8 cellular contexts compared by ENCODE assay signal in the genomic region with DNA sequence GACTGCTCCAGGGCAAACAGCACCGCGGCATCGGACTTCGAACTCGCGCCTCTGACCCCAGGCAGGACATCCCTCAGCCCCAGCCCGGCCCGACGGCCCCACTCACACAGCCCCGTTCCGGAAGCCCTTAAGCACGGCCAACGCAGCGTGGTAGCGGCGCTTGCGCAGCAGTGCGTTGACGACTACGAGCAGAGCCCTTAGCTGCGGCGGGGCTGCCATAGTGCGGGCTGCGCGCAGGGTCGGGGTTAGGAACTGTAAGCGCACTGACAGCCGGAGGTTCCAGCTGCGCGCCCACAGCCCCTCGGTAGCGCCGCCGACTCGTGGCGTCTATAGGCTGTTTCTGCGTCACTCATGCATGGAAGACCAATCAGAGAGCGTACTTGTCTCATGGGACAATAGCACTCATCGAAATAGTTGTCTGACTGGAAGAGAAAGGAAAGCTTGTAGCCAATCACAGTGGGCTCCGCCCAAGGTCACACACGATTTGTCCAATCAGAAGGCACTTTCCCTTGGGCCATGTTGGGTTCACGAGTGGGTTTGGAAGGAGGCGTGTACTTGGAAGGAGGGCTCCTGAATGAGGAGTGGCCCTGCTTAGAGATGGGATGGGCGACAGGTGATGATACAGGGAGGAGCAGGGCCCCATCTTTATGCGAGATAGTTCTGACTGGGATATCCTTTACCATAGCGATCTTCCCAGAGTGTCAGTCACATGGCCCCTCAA.
DNase-seq lines count a peak whose midpoint lies in the region; ATAC-seq lines count a peak whose summit lies in the region.

A gene with protein sequence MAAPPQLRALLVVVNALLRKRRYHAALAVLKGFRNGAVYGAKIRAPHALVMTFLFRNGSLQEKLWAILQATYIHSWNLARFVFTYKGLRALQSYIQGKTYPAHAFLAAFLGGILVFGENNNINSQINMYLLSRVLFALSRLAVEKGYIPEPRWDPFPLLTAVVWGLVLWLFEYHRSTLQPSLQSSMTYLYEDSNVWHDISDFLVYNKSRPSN (minus strand): TSS at position 322 of the 721 bp plus-strand sequence. CDS start 103 bp downstream, at position 219.

- in situ Hi-C loops in ACHN (cut with HindIII; ENCODE audit: low pct_ligation_motif_present, low pct_unique_long_range_greater_than_20kb, low sequenced_read_pairs): no loop called here

- peak; percentile 94 for ATAC-seq in GM18873 (IDR thresholded peaks at IDR 0.05; ENCODE audit: low FRiP score, unreplicated experiment)
- ATAC-seq in HG03135 (IDR thresholded peaks at IDR 0.05; ENCODE audit: unreplicated experiment): peak; percentile 94
- ATAC-seq in central memory CD8-positive, alpha-beta T cell (replicated peaks; ENCODE audit: extremely low read depth, poor library complexity, severe bottlenecking): peak; percentile 98

- no peaks in the 10 kb centered on the region for H3K27me3 Mint-ChIP-seq in central memory CD8-positive, alpha-beta T cell

- H3K4me3 Mint-ChIP-seq in central memory CD8-positive, alpha-beta T cell: peak within 1 kb of the TSS; percentile 74

- DNase-seq in ACHN (peak; percentile 96), NCI-H2227 treated with DMSO at 0.1 percent for 48 hours (lab: John Stamatoyannopoulos, UW) (peak; percentile 98), iris pigment epithelial cell (ENCODE audit: low read depth) (peak; percentile 99)
- peak; percentile 58 to 74 (median 72) for DNase-seq in activated CD4-positive, CD25-positive, alpha-beta regulatory T cell (lab: John Stamatoyannopoulos, UW)
- DNase-seq in central memory CD8-positive, alpha-beta T cell (ENCODE audit: low spot score in 2 of 2): peak; percentile 73 to 85
- DNase-seq in stimulated activated CD4-positive, alpha-beta T cell treated with anti-CD3 and anti-CD28 coated beads, Interleukin-12 subunit alpha, Interleukin-12 subunit beta, amount 100 ng/mL, for 24 hours (ENCODE audit: low read depth in 2 of 2): peak; percentile 72 to 77

- H3K9me3 Mint-ChIP-seq in central memory CD8-positive, alpha-beta T cell: peaks cover 5% of the 10 kb centered on the region

- H3K4me1 Mint-ChIP-seq in central memory CD8-positive, alpha-beta T cell: peaks cover 25% of the 10 kb centered on the region

- peaks cover 12% of the 10 kb centered on the region for H3K36me3 Mint-ChIP-seq in central memory CD8-positive, alpha-beta T cell (ENCODE audit: insufficient read depth)

- H3K27ac Mint-ChIP-seq in central memory CD8-positive, alpha-beta T cell (ENCODE audit: low read depth): peak within 1 kb of the TSS; percentile 24

Comparison
In these comparisons a context has a peak if more than half of its experiments do, and no peak if none do; other contexts are left out.
1. Peak in every context shown above with its lines: DNase-seq and ATAC-seq.